ENCODE assay signal across 9 cellular contexts in genomic region chr12:78120866-78121590, GRCh38.
A peak's percentile ranks its signal among the peaks of the same experiment; 100 is the strongest.
DNase-seq lines count a peak whose midpoint lies in the region; ATAC-seq and TF ChIP-seq lines count a peak whose summit lies in the region.
"Had no signal": no experiment of that assay in that cellular context is flagged by ENCODE, and none has a peak within 500 bp of the region (broad histone marks: within the 10 kb centered on the region; RNA-seq: fewer than 3 reads in every experiment).

No MANE protein-coding gene starts in this region.

- no peak overlapping the region for H3K4me3 ChIP-seq in OCI-LY7 (ENCODE audit: low read depth, low read length, poor library complexity, severe bottlenecking)
- no peak overlapping the region for H3K4me3 ChIP-seq in foreskin fibroblast (ENCODE audit: low read depth in 1 of 2, low read length in 2 of 2)
- H3K4me3 ChIP-seq: body of pancreas had no signal

- H3K9me3 ChIP-seq in OCI-LY7 (ENCODE audit: low read length): no peaks in the 10 kb centered on the region
- H3K9me3 ChIP-seq: body of pancreas had no signal

- no peaks in the 10 kb centered on the region for H4K20me1 ChIP-seq in OCI-LY7 (ENCODE audit: insufficient read depth, low read length)

- TF ChIP-seq CTCF in AG09319 (IDR thresholded peaks at IDR 0.05; ENCODE audit: low read depth, low read length) (peak; percentile 29), OCI-LY7 (conservative IDR thresholded peaks at IDR 0.05; ENCODE audit: low read length) (peak; percentile 82), foreskin fibroblast (IDR thresholded peaks at IDR 0.05; ENCODE audit: low read depth, low read length) (peak; percentile 20)

- no peak overlapping the region for H3K4me2 ChIP-seq in OCI-LY7 (ENCODE audit: low read length)

- H2AFZ ChIP-seq in OCI-LY7 (ENCODE audit: low read length): peak overlapping the region; percentile 11; the same call in 1 of the 2 replicates

- no peaks in the 10 kb centered on the region for H3K4me1 ChIP-seq in OCI-LY7 (ENCODE audit: insufficient read depth, low read length, poor library complexity, severe bottlenecking)
- H3K4me1 ChIP-seq: body of pancreas had no signal

- no TSS peak for BruUV-seq in OCI-LY7 (replicated peaks; lab: Mats Ljungman, UMichigan)

- H3K36me3 ChIP-seq in OCI-LY7 (ENCODE audit: insufficient read depth, low read length): no peaks in the 10 kb centered on the region

- H3K79me2 ChIP-seq in OCI-LY7 (ENCODE audit: insufficient read depth, low read depth, low read length): no peaks in the 10 kb centered on the region

- no peaks in the 10 kb centered on the region for H3K9me2 ChIP-seq in OCI-LY7 (ENCODE audit: insufficient read depth, low read length)

- DNase-seq in AG09319 (ENCODE audit: extremely low read depth, low read depth) (peak; percentile 20), HCEC 1CT (peak; percentile 62), OCI-LY7 (ENCODE audit: low spot score) (peak; percentile 54), foreskin fibroblast (peak in 1 of 2 donors; percentile 55), activated T-cell treated with anti-CD3 and anti-CD28 coated beads for 4 hours (no peak), NCI-H2196 (lab: John Stamatoyannopoulos, UW; ENCODE audit: unreplicated experiment) (no peak)

- POLR2A ChIA-PET in OCI-LY7 (lab: Charles Lee): no interaction called here

- ATAC-seq in HG02642 (IDR thresholded peaks at IDR 0.05; ENCODE audit: poor library complexity, unreplicated experiment) (no peak), HG03521 (IDR thresholded peaks at IDR 0.05; ENCODE audit: unreplicated experiment) (no peak)
- ATAC-seq: body of pancreas had no signal

- intact Hi-C loops in OCI-LY7 (cut with micrococcal nuclease; ENCODE audit: unreplicated experiment): loop anchor here (1.0 kb wide), 1 partner anchor 122 kb away; no protein-coding TSS in a partner anchor

- CTCF ChIA-PET in OCI-LY7 (lab: Charles Lee; ENCODE audit: unreplicated experiment): no interaction called here

- H3K27ac ChIP-seq in OCI-LY7 (ENCODE audit: low read depth, low read length, poor library complexity, severe bottlenecking): no peak overlapping the region
- H3K27ac ChIP-seq: body of pancreas had no signal

Comparison
In these comparisons a context has a peak if more than half of its experiments do, and no peak if none do; other contexts are left out.
1. DNase-seq: peak in AG09319 (single experiment), HCEC 1CT (single experiment) and OCI-LY7 (single experiment); none in activated T-cell treated with anti-CD3 and anti-CD28 coated beads for 4 hours (single experiment) and NCI-H2196 (single experiment).
2. CTCF ChIP-seq: peak in every context shown above with its lines; median percentile 82 in OCI-LY7; 29 in AG09319; 20 in foreskin fibroblast.